In genomic region chr2:240590681-240591111, GRCh38 we compare ENCODE assay signal across 1 cellular context.
TF ChIP-seq lines count a peak whose summit lies in the region.

No MANE protein-coding gene starts in this region.

TF ChIP-seq in HepG2, 621 proteins besides CTCF, POLR2A, EP300 and RAD21:
- TF ChIP-seq, protein P1, sequence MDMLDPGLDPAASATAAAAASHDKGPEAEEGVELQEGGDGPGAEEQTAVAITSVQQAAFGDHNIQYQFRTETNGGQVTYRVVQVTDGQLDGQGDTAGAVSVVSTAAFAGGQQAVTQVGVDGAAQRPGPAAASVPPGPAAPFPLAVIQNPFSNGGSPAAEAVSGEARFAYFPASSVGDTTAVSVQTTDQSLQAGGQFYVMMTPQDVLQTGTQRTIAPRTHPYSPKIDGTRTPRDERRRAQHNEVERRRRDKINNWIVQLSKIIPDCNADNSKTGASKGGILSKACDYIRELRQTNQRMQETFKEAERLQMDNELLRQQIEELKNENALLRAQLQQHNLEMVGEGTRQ (IDR thresholded peaks at IDR 0.05; ENCODE audit: low read depth, low read length): no peak
- TF ChIP-seq, protein P1 (CRISPR knock-in tag; IDR thresholded peaks at IDR 0.05; ENCODE audit: borderline replicate concordance): no peak
- TF ChIP-seq, protein P2, sequence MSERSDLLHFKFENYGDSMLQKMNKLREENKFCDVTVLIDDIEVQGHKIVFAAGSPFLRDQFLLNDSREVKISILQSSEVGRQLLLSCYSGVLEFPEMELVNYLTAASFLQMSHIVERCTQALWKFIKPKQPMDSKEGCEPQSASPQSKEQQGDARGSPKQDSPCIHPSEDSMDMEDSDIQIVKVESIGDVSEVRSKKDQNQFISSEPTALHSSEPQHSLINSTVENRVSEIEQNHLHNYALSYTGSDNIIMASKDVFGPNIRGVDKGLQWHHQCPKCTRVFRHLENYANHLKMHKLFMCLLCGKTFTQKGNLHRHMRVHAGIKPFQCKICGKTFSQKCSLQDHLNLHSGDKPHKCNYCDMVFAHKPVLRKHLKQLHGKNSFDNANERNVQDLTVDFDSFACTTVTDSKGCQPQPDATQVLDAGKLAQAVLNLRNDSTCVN (CRISPR knock-in tag; IDR thresholded peaks at IDR 0.05; ENCODE audit: borderline replicate concordance): no peak
- TF ChIP-seq, protein P3, sequence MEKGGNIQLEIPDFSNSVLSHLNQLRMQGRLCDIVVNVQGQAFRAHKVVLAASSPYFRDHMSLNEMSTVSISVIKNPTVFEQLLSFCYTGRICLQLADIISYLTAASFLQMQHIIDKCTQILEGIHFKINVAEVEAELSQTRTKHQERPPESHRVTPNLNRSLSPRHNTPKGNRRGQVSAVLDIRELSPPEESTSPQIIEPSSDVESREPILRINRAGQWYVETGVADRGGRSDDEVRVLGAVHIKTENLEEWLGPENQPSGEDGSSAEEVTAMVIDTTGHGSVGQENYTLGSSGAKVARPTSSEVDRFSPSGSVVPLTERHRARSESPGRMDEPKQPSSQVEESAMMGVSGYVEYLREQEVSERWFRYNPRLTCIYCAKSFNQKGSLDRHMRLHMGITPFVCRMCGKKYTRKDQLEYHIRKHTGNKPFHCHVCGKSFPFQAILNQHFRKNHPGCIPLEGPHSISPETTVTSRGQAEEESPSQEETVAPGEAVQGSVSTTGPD (CRISPR knock-in tag; IDR thresholded peaks at IDR 0.05): no peak
- TF ChIP-seq ZNF652 (CRISPR knock-in tag; IDR thresholded peaks at IDR 0.05; ENCODE audit: borderline replicate concordance, low read depth) (no peak), SRF (IDR thresholded peaks at IDR 0.05; ENCODE audit: low read depth, low read length) (no peak), AGO1 (IDR thresholded peaks at IDR 0.05; ENCODE audit: low read depth, low read length, poor library complexity, severe bottlenecking) (no peak), ZNF441 (CRISPR knock-in tag; IDR thresholded peaks at IDR 0.05; ENCODE audit: borderline replicate concordance) (no peak), PHF5A (CRISPR knock-in tag; IDR thresholded peaks at IDR 0.05; ENCODE audit: low read depth, unreplicated experiment) (no peak), ESRRA (CRISPR knock-in tag; IDR thresholded peaks at IDR 0.05; ENCODE audit: low read depth) (no peak), ZNF546 (CRISPR knock-in tag; conservative IDR thresholded peaks at IDR 0.05) (no peak), ERF (CRISPR knock-in tag; IDR thresholded peaks at IDR 0.05) (no peak), ARID2 (CRISPR knock-in tag; IDR thresholded peaks at IDR 0.05; ENCODE audit: borderline replicate concordance) (no peak), SMAD1 (CRISPR knock-in tag; IDR thresholded peaks at IDR 0.05; ENCODE audit: borderline replicate concordance, low read depth) (no peak), ZNF615 (CRISPR knock-in tag; IDR thresholded peaks at IDR 0.05; ENCODE audit: borderline replicate concordance) (no peak)
